ENCODE assay signal across 8 cellular contexts in the genomic region with DNA sequence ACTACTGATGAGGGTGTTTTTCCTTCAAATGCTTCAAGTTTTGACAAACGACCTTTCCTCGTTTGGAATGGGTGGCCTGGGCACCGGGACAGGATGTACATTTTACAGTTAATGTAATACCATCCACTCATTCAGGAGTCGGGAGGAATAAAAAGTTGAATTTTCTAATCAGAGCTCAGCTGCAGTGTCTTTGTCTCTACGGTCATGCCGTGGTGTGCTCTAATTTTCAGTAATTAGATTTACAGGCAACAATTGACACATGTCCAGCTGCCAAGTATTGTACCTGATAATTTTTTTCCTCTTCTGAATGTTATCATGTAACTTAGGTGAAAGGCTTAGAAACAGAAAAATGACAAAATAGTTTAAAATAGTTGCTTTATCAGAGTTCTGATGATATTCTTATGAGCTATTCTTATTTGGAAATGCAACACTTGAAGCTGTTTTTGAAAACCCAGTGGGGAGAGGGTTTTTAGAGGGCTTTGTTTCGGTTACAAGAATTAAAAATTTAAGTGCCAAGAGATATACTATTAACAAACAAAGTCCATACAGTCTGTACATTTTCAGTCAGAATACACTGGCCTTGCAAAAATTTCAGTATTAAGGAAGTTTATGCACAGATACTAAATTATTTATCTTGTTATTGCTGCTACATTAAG. TPM values are rescaled to one million over a fixed set of nuclear protein-coding genes. Genes with fewer than 3 reads are reported as not detected.
DNase-seq lines count a peak whose midpoint lies in the region; ATAC-seq and TF ChIP-seq lines count a peak whose summit lies in the region.

No MANE protein-coding gene starts in this region.

- H3K36me3 Mint-ChIP-seq in activated naive CD8-positive, alpha-beta T cell treated with anti-CD3 and anti-CD28 coated beads for 36 hours = peaks cover 7% of the 10 kb centered on the region

- H3K4me1 Mint-ChIP-seq in activated naive CD8-positive, alpha-beta T cell treated with anti-CD3 and anti-CD28 coated beads for 36 hours = peaks cover 18% of the 10 kb centered on the region

- POLR2A ChIA-PET in HEK293T (lab: Yijun Ruan, JAX) = interaction anchor here (0.8 to 7.1 kb wide), 4 partner anchors 8 to 30 kb away, joined by 4 to 97 read pairs (median 18); a partner anchor contains a TSS

- H3K27me3 Mint-ChIP-seq in activated naive CD8-positive, alpha-beta T cell treated with anti-CD3 and anti-CD28 coated beads for 36 hours = peaks cover 45% of the 10 kb centered on the region

- H3K9me3 ChIP-seq in muscle layer of duodenum (ENCODE audit: control insufficient read depth in 1 of 2, low read length in 2 of 2) = no peaks in the 10 kb centered on the region

- TF ChIP-seq CTCF in AG10803 (conservative IDR thresholded peaks at IDR 0.05; ENCODE audit: low read length) (no peak), GM20000 (IDR thresholded peaks at IDR 0.05; ENCODE audit: extremely low read depth, missing control alignments) (no peak)

- peaks cover 0 to 5% of the 10 kb centered on the region in 2 donors for H3K36me3 ChIP-seq in muscle layer of duodenum (ENCODE audit: control insufficient read depth in 1 of 2, insufficient read depth in 2 of 2, low read length in 2 of 2)

- ATAC-seq in left colon = no peak

- no peak for DNase-seq in AG10803 (ENCODE audit: low read depth)
- peak; percentile 32 for DNase-seq in HT1080 (ENCODE audit: low read depth)
- DNase-seq in activated naive CD8-positive, alpha-beta T cell treated with anti-CD3 and anti-CD28 coated beads for 36 hours = no peak
- no peak for DNase-seq in NCI-H128 (lab: John Stamatoyannopoulos, UW; ENCODE audit: unreplicated experiment)
- DNase-seq in left colon = no peak
- DNase-seq in GM20000 (ENCODE audit: low spot score) = no peak
- no peak for DNase-seq in HEK293T (ENCODE audit: extremely low spot score)

- H3K9me3 Mint-ChIP-seq in activated naive CD8-positive, alpha-beta T cell treated with anti-CD3 and anti-CD28 coated beads for 36 hours = no peaks in the 10 kb centered on the region

- H3K4me3 Mint-ChIP-seq in activated naive CD8-positive, alpha-beta T cell treated with anti-CD3 and anti-CD28 coated beads for 36 hours = peak overlapping the region; percentile 95

- H3K4me3 ChIP-seq in AG10803 (ENCODE audit: low read length) (peak overlapping the region; percentile 95), muscle layer of duodenum (ENCODE audit: low read depth in 1 of 2, low read length in 2 of 2) (peak overlapping the region; percentile 86 to 91)

- CTCF ChIA-PET in HEK293T (lab: Yijun Ruan, JAX) = interaction anchor here (1.9 kb wide), 1 partner anchor 11 kb away, joined by 6 read pairs; a partner anchor contains a TSS

- H3K27ac Mint-ChIP-seq in activated naive CD8-positive, alpha-beta T cell treated with anti-CD3 and anti-CD28 coated beads for 36 hours = no peak overlapping the region

- H3K27ac ChIP-seq in muscle layer of duodenum (ENCODE audit: low read length) = peak overlapping the region; percentile 91

- H3K4me1 ChIP-seq in muscle layer of duodenum (ENCODE audit: control insufficient read depth in 1 of 2, insufficient read depth in 2 of 2, low read length in 2 of 2) = peaks cover 0 to 5% of the 10 kb centered on the region in 2 donors

- intact Hi-C loops in left colon (cut with DNase I, micrococcal nuclease) = no loop called here

- H3K27me3 ChIP-seq in muscle layer of duodenum (ENCODE audit: low read depth, low read length) = no peaks in the 10 kb centered on the region

TF ChIP-seq in HEK293T, 16 proteins besides CTCF, POLR2A, EP300 and RAD21:
- TF ChIP-seq, protein P1, sequence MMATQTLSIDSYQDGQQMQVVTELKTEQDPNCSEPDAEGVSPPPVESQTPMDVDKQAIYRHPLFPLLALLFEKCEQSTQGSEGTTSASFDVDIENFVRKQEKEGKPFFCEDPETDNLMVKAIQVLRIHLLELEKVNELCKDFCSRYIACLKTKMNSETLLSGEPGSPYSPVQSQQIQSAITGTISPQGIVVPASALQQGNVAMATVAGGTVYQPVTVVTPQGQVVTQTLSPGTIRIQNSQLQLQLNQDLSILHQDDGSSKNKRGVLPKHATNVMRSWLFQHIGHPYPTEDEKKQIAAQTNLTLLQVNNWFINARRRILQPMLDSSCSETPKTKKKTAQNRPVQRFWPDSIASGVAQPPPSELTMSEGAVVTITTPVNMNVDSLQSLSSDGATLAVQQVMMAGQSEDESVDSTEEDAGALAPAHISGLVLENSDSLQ (IDR thresholded peaks at IDR 0.05) = no peak
- no peak for TF ChIP-seq ARNT (IDR thresholded peaks at IDR 0.05)
- TF ChIP-seq BHLHE40 (IDR thresholded peaks at IDR 0.05; ENCODE audit: borderline replicate concordance) = no peak

RNA-seq across cellular contexts. Expression of a gene that starts 1.0 kb away (rescaled TPM):
- 42.9 and 50.4 TPM in 2 replicates for total RNA-seq in HT1080 (2014; rRNA removed; shearing (Covaris generic))
- 30.2 and 33.6 TPM in 2 replicates for polyA plus RNA-seq in HT1080 (2015; cell fraction: cytosol; rRNA removed)
- polyA plus RNA-seq in HT1080 (2015; cell fraction: nucleus; rRNA removed) = 19.9 and 20.3 TPM in 2 replicates
- total RNA-seq in activated naive CD8-positive, alpha-beta T cell treated with anti-CD3 and anti-CD28 coated beads for 36 hours = 10 to 100 TPM; 13.0 to 13.6 TPM
- total RNA-seq in left colon = 1 to 10 TPM; 5.8 to 6.4 TPM

RNA-seq across cellular contexts. Expression of a gene that starts 11.0 kb away (rescaled TPM):
- total RNA-seq in HT1080 (2014; rRNA removed; shearing (Covaris generic)) = 60.4 and 61.0 TPM in 2 replicates
- polyA plus RNA-seq in HT1080 (2015; cell fraction: cytosol; rRNA removed) = 71.5 and 106 TPM in 2 replicates
- polyA plus RNA-seq in HT1080 (2015; cell fraction: nucleus; rRNA removed) = 60.0 and 69.7 TPM in 2 replicates
- 10 to 100 TPM; 83.7 to 88.5 TPM for total RNA-seq in activated naive CD8-positive, alpha-beta T cell treated with anti-CD3 and anti-CD28 coated beads for 36 hours
- total RNA-seq in left colon = 10 to 100 TPM; 48.8 to 52.6 TPM
